1 cellular context compared by ENCODE assay signal in genomic region chr2:157940024-157940423, GRCh38.
TF ChIP-seq lines count a peak whose summit lies in the region.

No MANE protein-coding gene starts in this region.

TF ChIP-seq in GM23338, 12 proteins besides CTCF, POLR2A, EP300 and RAD21 (continued from another document):
- no peak for TF ChIP-seq REST (IDR thresholded peaks at IDR 0.05; ENCODE audit: unreplicated experiment)
